ENCODE assay signal across 8 cellular contexts in genomic region chr16:75099075-75099667, GRCh38. TPM values are rescaled to one million over a fixed set of nuclear protein-coding genes. Genes with fewer than 3 reads are reported as not detected.
DNase-seq lines count a peak whose midpoint lies in the region; ATAC-seq and TF ChIP-seq lines count a peak whose summit lies in the region.

No MANE protein-coding gene starts in this region.

- ATAC-seq in heart right ventricle: peak; percentile 17 to 44 (median 24)
- ATAC-seq in HG02610 (IDR thresholded peaks at IDR 0.05; ENCODE audit: unreplicated experiment): no peak
- ATAC-seq in HG03135 (IDR thresholded peaks at IDR 0.05; ENCODE audit: unreplicated experiment): no peak

- no peak overlapping the region for H2AFZ ChIP-seq in mesenchymal stem cell (ENCODE audit: low read depth, low read length)

- no peak overlapping the region for H2BK120ac ChIP-seq in mesenchymal stem cell (ENCODE audit: low read depth, low read length)

- peaks cover 0 to 27% (median 0%) of the 10 kb centered on the region in 9 donors for H3K36me3 ChIP-seq in heart right ventricle
- H3K36me3 ChIP-seq in right atrium auricular region: peaks cover 8% of the 10 kb centered on the region
- peaks cover 19 to 29% of the 10 kb centered on the region in 2 experiments for H3K36me3 ChIP-seq in mesenchymal stem cell (ENCODE audit: control insufficient read depth in 1 of 2, insufficient read depth in 2 of 2, low read depth in 1 of 2, low read length in 2 of 2)
- H3K36me3 ChIP-seq in vagina: no peaks in the 10 kb centered on the region

- H3K4me1 Mint-ChIP-seq in activated T-helper 2 cell treated with anti-CD3 and anti-CD28 coated beads, Interferon-gamma antibody, Interleukin-2, Interleukin-4, amounts not matched to agents 10 μg/mL and 5 μg/mL and 100 μg/mL, durations not matched to agents 14 hours and 24 hours and 36 hours (ENCODE audit: low read depth): peaks cover 47% of the 10 kb centered on the region

- no peak overlapping the region for H2AK5ac ChIP-seq in mesenchymal stem cell (ENCODE audit: low read length, severe bottlenecking)

- no peak for TF ChIP-seq POLR2A in vagina (IDR thresholded peaks at IDR 0.05)

- H2BK15ac ChIP-seq in mesenchymal stem cell (ENCODE audit: low read depth, poor library complexity, severe bottlenecking): peak overlapping the region; percentile 60

- H3K18ac ChIP-seq in mesenchymal stem cell (ENCODE audit: low read depth in 1 of 2, low read length in 2 of 2): no peak overlapping the region

- TF ChIP-seq CTCF in heart right ventricle (IDR thresholded peaks at IDR 0.05) (no peak), right atrium auricular region (IDR thresholded peaks at IDR 0.05) (no peak), vagina (IDR thresholded peaks at IDR 0.05) (no peak)

- intact Hi-C loops in heart right ventricle (cut with DNase I) (no loop called here), vagina (cut with DNase I) (no loop called here)
- intact Hi-C loops in activated T-helper 2 cell treated with anti-CD3 and anti-CD28 coated beads, Interferon-gamma antibody, Interleukin-2, Interleukin-4, amounts not matched to agents 10 μg/mL and 5 μg/mL and 100 μg/mL, durations not matched to agents 14 hours and 24 hours and 36 hours (cut with micrococcal nuclease): loop anchor here (1.0 to 5.0 kb wide), 2 partner anchors 37 to 99 kb away; no protein-coding TSS in a partner anchor

- H3K27me3 ChIP-seq in heart right ventricle (no peaks in the 10 kb centered on the region), right atrium auricular region (no peaks in the 10 kb centered on the region), mesenchymal stem cell (ENCODE audit: control insufficient read depth in 1 of 2, insufficient read depth in 1 of 2, low read length in 2 of 2) (no peaks in the 10 kb centered on the region), vagina (no peaks in the 10 kb centered on the region)

- H3K4ac ChIP-seq in mesenchymal stem cell (ENCODE audit: low read depth in 1 of 2, low read length in 2 of 2): no peak overlapping the region

- no peak overlapping the region for H3K4me3 ChIP-seq in heart right ventricle
- no peak overlapping the region for H3K4me3 ChIP-seq in right atrium auricular region
- H3K4me3 ChIP-seq in mesenchymal stem cell (ENCODE audit: insufficient read depth in 1 of 2, low read depth in 1 of 2, low read length in 2 of 2): no peak overlapping the region
- no peak overlapping the region for H3K4me3 ChIP-seq in vagina

- peaks cover 20% of the 10 kb centered on the region for H3K36me3 Mint-ChIP-seq in activated T-helper 2 cell treated with anti-CD3 and anti-CD28 coated beads, Interferon-gamma antibody, Interleukin-2, Interleukin-4, amounts not matched to agents 10 μg/mL and 5 μg/mL and 100 μg/mL, durations not matched to agents 14 hours and 24 hours and 36 hours (ENCODE audit: low read depth)

- DNase-seq in heart right ventricle (no peak), right atrium auricular region (ENCODE audit: low spot score) (no peak), mesenchymal stem cell (no peak), vagina (ENCODE audit: extremely low spot score in 2 of 2) (no peak), NCI-H187 (lab: John Stamatoyannopoulos, UW) (no peak)
- no peak for DNase-seq in activated T-helper 2 cell treated with anti-CD3 and anti-CD28 coated beads, Interferon-gamma antibody, Interleukin-2, Interleukin-4, amounts not matched to agents 10 μg/mL and 5 μg/mL and 100 μg/mL, durations not matched to agents 14 hours and 24 hours and 36 hours (ENCODE audit: low spot score)

- WGBS in heart right ventricle, 2 donors: 57 to 73% methylated on average over 8 of the region's 8 CpGs
- 74% methylated on average over 8 of the region's 8 CpGs for WGBS in mesenchymal stem cell

- H3K9me3 Mint-ChIP-seq in activated T-helper 2 cell treated with anti-CD3 and anti-CD28 coated beads, Interferon-gamma antibody, Interleukin-2, Interleukin-4, amounts not matched to agents 10 μg/mL and 5 μg/mL and 100 μg/mL, durations not matched to agents 14 hours and 24 hours and 36 hours: peaks cover 2% of the 10 kb centered on the region

- no peak overlapping the region for H3K23ac ChIP-seq in mesenchymal stem cell (ENCODE audit: low read length in 2 of 2)

- peak overlapping the region; percentile 41 for H3K4me3 Mint-ChIP-seq in activated T-helper 2 cell treated with anti-CD3 and anti-CD28 coated beads, Interferon-gamma antibody, Interleukin-2, Interleukin-4, amounts not matched to agents 10 μg/mL and 5 μg/mL and 100 μg/mL, durations not matched to agents 14 hours and 24 hours and 36 hours (ENCODE audit: low read depth)

- peak overlapping the region; percentile 66 for H4K8ac ChIP-seq in mesenchymal stem cell (ENCODE audit: low read length)

- H3K27ac ChIP-seq in heart right ventricle (peak overlapping the region in 9 of 10 donors; percentile 55 to 89 (median 78)), right atrium auricular region (no peak overlapping the region), mesenchymal stem cell (ENCODE audit: low read length, poor library complexity, severe bottlenecking) (no peak overlapping the region), vagina (peak overlapping the region; percentile 24)

- no peak overlapping the region for H3K14ac ChIP-seq in mesenchymal stem cell (ENCODE audit: low read length in 2 of 2)

- H2BK5ac ChIP-seq in mesenchymal stem cell (ENCODE audit: low read depth, low read length, poor library complexity, severe bottlenecking): no peak overlapping the region

- H3K4me1 ChIP-seq in heart right ventricle (peaks cover 20 to 47% (median 33%) of the 10 kb centered on the region in 9 donors), right atrium auricular region (peaks cover 0 to 26% of the 10 kb centered on the region in 2 donors), mesenchymal stem cell (ENCODE audit: control insufficient read depth, insufficient read depth, low read depth, low read length) (peaks cover 24% of the 10 kb centered on the region), vagina (peaks cover 43% of the 10 kb centered on the region)

- H2BK12ac ChIP-seq in mesenchymal stem cell (ENCODE audit: low read length in 2 of 2): no peak overlapping the region

- H3K9ac ChIP-seq in mesenchymal stem cell (ENCODE audit: low read length): no peak overlapping the region

- H3K9me3 ChIP-seq in heart right ventricle: no peaks in the 10 kb centered on the region
- H3K9me3 ChIP-seq in right atrium auricular region: no peaks in the 10 kb centered on the region
- H3K9me3 ChIP-seq in mesenchymal stem cell (ENCODE audit: control insufficient read depth, low read length): no peaks in the 10 kb centered on the region
- H3K9me3 ChIP-seq in vagina: no peaks in the 10 kb centered on the region

- peak overlapping the region; percentile 43 for H4K91ac ChIP-seq in mesenchymal stem cell (ENCODE audit: low read length)

- peak overlapping the region; percentile 88 for H3K27ac Mint-ChIP-seq in activated T-helper 2 cell treated with anti-CD3 and anti-CD28 coated beads, Interferon-gamma antibody, Interleukin-2, Interleukin-4, amounts not matched to agents 10 μg/mL and 5 μg/mL and 100 μg/mL, durations not matched to agents 14 hours and 24 hours and 36 hours

- no peak overlapping the region for H3K4me2 ChIP-seq in mesenchymal stem cell (ENCODE audit: low read length, poor library complexity, severe bottlenecking)

- H3K79me1 ChIP-seq in mesenchymal stem cell (replicated peaks; ENCODE audit: low read length, poor library complexity, severe bottlenecking): peaks cover 43% of the 10 kb centered on the region

- no peaks in the 10 kb centered on the region for H3K27me3 Mint-ChIP-seq in activated T-helper 2 cell treated with anti-CD3 and anti-CD28 coated beads, Interferon-gamma antibody, Interleukin-2, Interleukin-4, amounts not matched to agents 10 μg/mL and 5 μg/mL and 100 μg/mL, durations not matched to agents 14 hours and 24 hours and 36 hours (ENCODE audit: low read depth)

RNA-seq across cellular contexts. Expression of gene LDHD, which starts 17.4 kb away (rescaled TPM):
- total RNA-seq in heart right ventricle (100 to 1,000 TPM in 3 of 10 donors, 10 to 100 TPM in 7; 69.7 to 135 (median 94.9) TPM), right atrium auricular region (10 to 100 TPM; 28.8 to 65.6 TPM), vagina (10.1 TPM)
- 10 to 100 TPM; 60.7 to 69.5 TPM for polyA plus RNA-seq in heart right ventricle
- total RNA-seq in activated T-helper 2 cell treated with anti-CD3 and anti-CD28 coated beads, Interferon-gamma antibody, Interleukin-2, Interleukin-4, amounts not matched to agents 10 μg/mL and 5 μg/mL and 100 μg/mL, durations not matched to agents 14 hours and 24 hours and 36 hours: 0.41 TPM in 1 of 2 replicates, not detected in the other
- 0.32 TPM for polyA plus RNA-seq in mesenchymal stem cell (2013, experiment 1 of 2)
- polyA plus RNA-seq in mesenchymal stem cell (2013, experiment 2 of 2): 0.21 TPM

RNA-seq across cellular contexts. Expression of gene ZFP1, which starts 49.2 kb away (rescaled TPM):
- 10 to 100 TPM in 2 of 10 donors, 1 to 10 TPM in 8; 4.2 to 11.5 (median 7.0) TPM for total RNA-seq in heart right ventricle
- polyA plus RNA-seq in heart right ventricle: 1 to 10 TPM; 3.0 to 4.7 TPM
- 1 to 10 TPM; 8.6 to 8.8 TPM for total RNA-seq in right atrium auricular region
- 11.2 and 14.0 TPM in 2 replicates for total RNA-seq in activated T-helper 2 cell treated with anti-CD3 and anti-CD28 coated beads, Interferon-gamma antibody, Interleukin-2, Interleukin-4, amounts not matched to agents 10 μg/mL and 5 μg/mL and 100 μg/mL, durations not matched to agents 14 hours and 24 hours and 36 hours
- polyA plus RNA-seq in mesenchymal stem cell (2013, experiment 1 of 2): 9.1 TPM
- 7.8 TPM for polyA plus RNA-seq in mesenchymal stem cell (2013, experiment 2 of 2)
- 11.3 TPM for total RNA-seq in vagina

Comparison
In these comparisons a context has a peak if more than half of its experiments do, and no peak if none do; other contexts are left out.
1. H3K27ac ChIP-seq: peak in heart right ventricle (9 of 10) and vagina (single experiment); none in right atrium auricular region (0 of 2) and mesenchymal stem cell (single experiment).
2. ATAC-seq: peak in heart right ventricle (8 of 8); none in HG02610 (single experiment) and HG03135 (single experiment).